19 cellular contexts compared by ENCODE assay signal in genomic region chr11:86287468-86287796, GRCh38. TPM values are rescaled to one million over a fixed set of nuclear protein-coding genes. Genes with fewer than 3 reads are reported as not detected.
DNase-seq lines count a peak whose midpoint lies in the region; ATAC-seq and TF ChIP-seq lines count a peak whose summit lies in the region.
"Had no signal": no experiment of that assay in that cellular context is flagged by ENCODE, and none has a peak within 500 bp of the region (broad histone marks: within the 10 kb centered on the region; RNA-seq: fewer than 3 reads in every experiment).

No MANE protein-coding gene starts in this region.

- H3K9me3 ChIP-seq in T-helper 17 cell (ENCODE audit: control insufficient read depth, low read length, poor library complexity, severe bottlenecking) (no peaks in the 10 kb centered on the region), tibial nerve (no peaks in the 10 kb centered on the region)
- H3K9me3 ChIP-seq: SJSA1, vagina had no signal

- H3K4me3 Mint-ChIP-seq in activated CD4-positive, alpha-beta T cell treated with anti-CD3 and anti-CD28 coated beads for 36 hours: peak overlapping the region; percentile 47
- peak overlapping the region; percentile 73 for H3K4me3 Mint-ChIP-seq in T-helper 17 cell
- H3K4me3 Mint-ChIP-seq in memory B cell: peak overlapping the region; percentile 69
- H3K4me3 Mint-ChIP-seq: CD4-positive, alpha-beta T cell; endodermal cell had no signal

- intact Hi-C loops in activated CD4-positive, alpha-beta T cell treated with anti-CD3 and anti-CD28 coated beads for 36 hours (cut with DNase I, micrococcal nuclease): loop anchor here (1.0 to 5.0 kb wide), 16 partner anchors 31 to 659 kb away; partner anchors contain the start of genes PICALM (in 2 of the 2) and TMEM126B (in 1 of the 2)

- peaks cover 0 to 14% (median 0%) of the 10 kb centered on the region in 3 donors for H3K36me3 ChIP-seq in tibial nerve
- H3K36me3 ChIP-seq: SJSA1, vagina had no signal

- POLR2A ChIA-PET in activated CD4-positive, alpha-beta T cell treated with anti-CD3 and anti-CD28 coated beads for 36 hours (lab: Charles Lee): interaction anchor here (0.6 to 1.5 kb wide), 10 partner anchors 43 to 460 kb away, joined by 3 to 9 read pairs (median 4); partner anchors contain the start of gene EED

- no peaks in the 10 kb centered on the region for H3K27me3 ChIP-seq in tibial nerve
- H3K27me3 ChIP-seq: SJSA1, vagina had no signal

- H3K27ac Mint-ChIP-seq in activated CD4-positive, alpha-beta T cell treated with anti-CD3 and anti-CD28 coated beads for 36 hours: peak overlapping the region; percentile 93
- H3K27ac Mint-ChIP-seq in T-helper 17 cell (peak overlapping the region; percentile 79), memory B cell (peak overlapping the region; percentile 76)
- H3K27ac Mint-ChIP-seq: CD4-positive, alpha-beta T cell; endodermal cell had no signal

- DNase-seq in activated CD4-positive, alpha-beta T cell treated with anti-CD3 and anti-CD28 coated beads for 36 hours: no peak
- no peak for DNase-seq in activated CD4-positive, alpha-beta T cell treated with anti-CD3 and anti-CD28 coated beads, Interleukin-2, amount 50 U/mL, for 4 hours
- DNase-seq in T-helper 17 cell: no peak
- no peak for DNase-seq in memory B cell (ENCODE audit: low spot score in 2 of 2)
- no peak for DNase-seq in tibial nerve (ENCODE audit: low spot score in 2 of 2)
- DNase-seq in NCI-H226: no peak
- no peak for DNase-seq in AG08395 (ENCODE audit: low spot score)
- DNase-seq: activated CD8-positive, alpha-beta memory T cell treated with anti-CD3 and anti-CD28 coated beads for 24 hours; CD4-positive, alpha-beta T cell; DND-41; endodermal cell; kidney; mesenchymal stem cell; NCI-H2081 treated with DMSO at 0.1 percent for 48 hours; PC-3 had no signal

- CTCF ChIA-PET in activated CD4-positive, alpha-beta T cell treated with anti-CD3 and anti-CD28 coated beads for 36 hours (lab: Charles Lee): interaction anchor here (1.1 to 6.6 kb wide), 3 partner anchors 26 to 244 kb away, joined by 3 to 35 read pairs (median 5); no protein-coding TSS in a partner anchor

- TF ChIP-seq POLR2A in tibial nerve (IDR thresholded peaks at IDR 0.05): no peak

- no peaks in the 10 kb centered on the region for H3K4me1 ChIP-seq in tibial nerve
- H3K4me1 ChIP-seq: SJSA1, vagina had no signal

- TF ChIP-seq CTCF in tibial nerve (IDR thresholded peaks at IDR 0.05): no peak

- H3K27me3 Mint-ChIP-seq in activated CD4-positive, alpha-beta T cell treated with anti-CD3 and anti-CD28 coated beads for 36 hours: no peaks in the 10 kb centered on the region
- no peaks in the 10 kb centered on the region for H3K27me3 Mint-ChIP-seq in T-helper 17 cell
- no peaks in the 10 kb centered on the region for H3K27me3 Mint-ChIP-seq in memory B cell
- H3K27me3 Mint-ChIP-seq: CD4-positive, alpha-beta T cell had no signal

- peaks cover 37% of the 10 kb centered on the region for H3K36me3 Mint-ChIP-seq in activated CD4-positive, alpha-beta T cell treated with anti-CD3 and anti-CD28 coated beads for 36 hours (ENCODE audit: low read depth)
- H3K36me3 Mint-ChIP-seq in T-helper 17 cell (ENCODE audit: low read depth) (peaks cover 3% of the 10 kb centered on the region), memory B cell (peaks cover 2% of the 10 kb centered on the region)

- H3K4me3 ChIP-seq in tibial nerve: no peak overlapping the region
- H3K4me3 ChIP-seq: SJSA1, vagina had no signal

- no peak overlapping the region for H3K27ac ChIP-seq in tibial nerve
- H3K27ac ChIP-seq: SJSA1, vagina had no signal

- WGBS in tibial nerve, 2 donors: 89 to 97% methylated on average over 2 of the region's 2 CpGs

- TF ChIP-seq EP300 in tibial nerve (IDR thresholded peaks at IDR 0.05): no peak

- peaks cover 6% of the 10 kb centered on the region for H3K9me3 Mint-ChIP-seq in activated CD4-positive, alpha-beta T cell treated with anti-CD3 and anti-CD28 coated beads for 36 hours (ENCODE audit: low read depth)
- no peaks in the 10 kb centered on the region for H3K9me3 Mint-ChIP-seq in memory B cell
- H3K9me3 Mint-ChIP-seq: CD4-positive, alpha-beta T cell; endodermal cell had no signal

- peak; percentile 55 for ATAC-seq in activated CD4-positive, alpha-beta T cell treated with anti-CD3 and anti-CD28 coated beads for 36 hours
- ATAC-seq in GM21723 (IDR thresholded peaks at IDR 0.05; ENCODE audit: unreplicated experiment) (peak; percentile 14), T-helper 17 cell (peak; percentile 20), memory B cell (ENCODE audit: low read depth) (no peak)
- ATAC-seq: HepG2, PC-3 had no signal

- H3K4me1 Mint-ChIP-seq in activated CD4-positive, alpha-beta T cell treated with anti-CD3 and anti-CD28 coated beads for 36 hours: peaks cover 84% of the 10 kb centered on the region
- H3K4me1 Mint-ChIP-seq in T-helper 17 cell (peaks cover 30% of the 10 kb centered on the region), memory B cell (peaks cover 19% of the 10 kb centered on the region)
- H3K4me1 Mint-ChIP-seq: endodermal cell had no signal

RNA-seq across cellular contexts. Expression of gene HIKESHI, which starts 14.6 kb away (rescaled TPM):
- 10 to 100 TPM; 50.2 to 51.3 TPM for total RNA-seq in activated CD4-positive, alpha-beta T cell treated with anti-CD3 and anti-CD28 coated beads for 36 hours
- total RNA-seq in T-helper 17 cell: 10 to 100 TPM; 17.7 to 23.9 TPM
- 10 to 100 TPM; 31.2 to 40.6 (median 33.4) TPM for total RNA-seq in tibial nerve

RNA-seq across cellular contexts. Expression of gene EED, which starts 42.9 kb away (rescaled TPM):
- 100 to 1,000 TPM in 1 of 2 experiments, 10 to 100 TPM in 1; 90.3 to 127 TPM for total RNA-seq in activated CD4-positive, alpha-beta T cell treated with anti-CD3 and anti-CD28 coated beads for 36 hours
- 10 to 100 TPM; 48.7 to 50.7 TPM for total RNA-seq in T-helper 17 cell
- total RNA-seq in tibial nerve: 10 to 100 TPM; 13.3 to 18.4 (median 16.7) TPM
